In the genomic region with DNA sequence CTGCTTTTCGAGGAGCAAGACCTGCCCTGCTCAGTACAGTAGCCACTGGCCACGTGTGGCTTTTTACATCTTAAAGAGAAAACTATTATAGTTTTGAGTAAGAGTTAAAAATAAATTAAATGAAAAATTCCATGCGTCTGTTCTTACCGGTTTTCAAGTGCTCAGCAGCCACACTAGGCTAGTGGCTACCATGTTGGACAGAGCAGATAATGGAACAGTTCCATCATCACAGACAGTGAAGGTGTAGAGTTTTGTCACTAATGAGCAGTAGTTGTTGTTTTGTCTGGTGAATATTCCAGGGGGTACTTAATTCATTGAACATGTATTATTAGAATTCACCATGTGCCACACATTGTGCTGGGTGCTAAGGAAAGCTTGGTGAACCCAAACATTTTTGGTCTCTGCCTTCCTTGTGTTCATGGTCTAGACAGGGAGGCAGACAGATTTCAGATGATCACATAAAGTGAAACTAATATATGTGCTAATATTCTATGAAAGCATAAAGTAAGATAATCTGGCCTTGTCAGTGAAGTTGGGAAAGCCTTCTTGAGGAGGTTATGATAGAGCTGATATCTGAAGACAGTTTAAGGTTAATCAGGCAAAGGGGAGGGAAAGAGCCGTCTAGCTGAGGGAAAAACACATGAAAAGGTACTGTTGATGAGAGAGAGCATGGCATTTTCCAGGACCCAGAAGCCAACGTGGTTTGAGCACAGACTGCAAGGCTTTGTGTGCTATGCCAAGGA, we compare ENCODE assay signal across 8 cellular contexts. TPM values are rescaled to one million over a fixed set of nuclear protein-coding genes. Genes with fewer than 3 reads are reported as not detected.
A peak's percentile ranks its signal among the peaks of the same experiment; 100 is the strongest.
DNase-seq lines count a peak whose midpoint lies in the region; ATAC-seq and TF ChIP-seq lines count a peak whose summit lies in the region.

No MANE protein-coding gene starts in this region.

- no peaks in the 10 kb centered on the region for H3K36me3 ChIP-seq in left lung

- peak overlapping the region; percentile 91 to 96 for H3K4me3 Mint-ChIP-seq in activated T-cell treated with anti-CD3 and anti-CD28 coated beads, Interleukin-2, amount 50 U/mL, for 72 hours
- H3K4me3 Mint-ChIP-seq in activated T-helper 1 cell treated with anti-CD3 and anti-CD28 coated beads, Interleukin-12 subunit alpha, Interleukin-12 subunit beta, Interleukin-2, Interleukin-4 antibody, amounts not matched to agents 30 ng/mL and 10 ng/mL and 1 ng/mL, durations not matched to agents 14 hours and 24 hours and 36 hours = peak overlapping the region; percentile 92
- H3K4me3 Mint-ChIP-seq in type B pancreatic cell = peak overlapping the region; percentile 96

- H3K27me3 Mint-ChIP-seq in activated T-cell treated with anti-CD3 and anti-CD28 coated beads, Interleukin-2, amount 50 U/mL, for 72 hours (ENCODE audit: low read depth) = no peaks in the 10 kb centered on the region
- H3K27me3 Mint-ChIP-seq in activated T-helper 1 cell treated with anti-CD3 and anti-CD28 coated beads, Interleukin-12 subunit alpha, Interleukin-12 subunit beta, Interleukin-2, Interleukin-4 antibody, amounts not matched to agents 30 ng/mL and 10 ng/mL and 1 ng/mL, durations not matched to agents 14 hours and 24 hours and 36 hours (ENCODE audit: insufficient read depth) = no peaks in the 10 kb centered on the region
- H3K27me3 Mint-ChIP-seq in type B pancreatic cell = peaks cover 24% of the 10 kb centered on the region

- no peaks in the 10 kb centered on the region for H3K9me3 Mint-ChIP-seq in activated T-cell treated with anti-CD3 and anti-CD28 coated beads, Interleukin-2, amount 50 U/mL, for 72 hours
- no peaks in the 10 kb centered on the region for H3K9me3 Mint-ChIP-seq in activated T-helper 1 cell treated with anti-CD3 and anti-CD28 coated beads, Interleukin-12 subunit alpha, Interleukin-12 subunit beta, Interleukin-2, Interleukin-4 antibody, amounts not matched to agents 30 ng/mL and 10 ng/mL and 1 ng/mL, durations not matched to agents 14 hours and 24 hours and 36 hours
- H3K9me3 Mint-ChIP-seq in type B pancreatic cell = peaks cover 7% of the 10 kb centered on the region

- no peak for ATAC-seq in activated T-cell treated with anti-CD3 and anti-CD28 coated beads, Interleukin-2, amount 50 U/mL, for 72 hours (replicated peaks in 1 of 2)
- no peak for ATAC-seq in left lung
- no peak for ATAC-seq in foreskin keratinocyte

- intact Hi-C loops in activated T-helper 1 cell treated with anti-CD3 and anti-CD28 coated beads, Interleukin-12 subunit alpha, Interleukin-12 subunit beta, Interleukin-2, Interleukin-4 antibody, amounts not matched to agents 30 ng/mL and 10 ng/mL and 1 ng/mL, durations not matched to agents 14 hours and 24 hours and 36 hours (cut with micrococcal nuclease) = loop anchor here (1.0 to 10.0 kb wide), 6 partner anchors 173 to 1570 kb away; partner anchors contain the start of genes POLE4, SFXN5 and SMYD5
- intact Hi-C loops in left lung (cut with DNase I) = no loop called here

- peaks cover 0 to 3% of the 10 kb centered on the region in 2 donors for H3K27me3 ChIP-seq in left lung
- peaks cover 19% of the 10 kb centered on the region for H3K27me3 ChIP-seq in foreskin keratinocyte

- peak overlapping the region in 1 of 2 donors; percentile 84 for H3K27ac ChIP-seq in left lung
- no peak overlapping the region for H3K27ac ChIP-seq in foreskin keratinocyte

- peak overlapping the region; percentile 67 to 71 for H3K4me3 ChIP-seq in left lung

- DNase-seq in activated T-cell treated with anti-CD3 and anti-CD28 coated beads, Interleukin-2, amount 50 U/mL, for 72 hours = no peak
- DNase-seq in activated T-cell treated with anti-CD3 and anti-CD28 coated beads, Interleukin-2, amount 50 U/mL, for 1 hour = no peak
- DNase-seq in activated T-helper 1 cell treated with anti-CD3 and anti-CD28 coated beads, Interleukin-12 subunit alpha, Interleukin-12 subunit beta, Interleukin-2, Interleukin-4 antibody, amounts not matched to agents 30 ng/mL and 10 ng/mL and 1 ng/mL, durations not matched to agents 14 hours and 24 hours and 36 hours (ENCODE audit: low spot score) = no peak
- no peak for DNase-seq in left lung
- DNase-seq in type B pancreatic cell (ENCODE audit: extremely low spot score, unreplicated experiment) = no peak
- no peak for DNase-seq in NCI-H1048 (lab: John Stamatoyannopoulos, UW)
- no peak for DNase-seq in HPDE6-E6E7 (ENCODE audit: extremely low spot score)
- no peak for DNase-seq in foreskin keratinocyte

- H3K4me1 ChIP-seq in left lung (peaks cover 12 to 22% of the 10 kb centered on the region in 2 donors), foreskin keratinocyte (no peaks in the 10 kb centered on the region)

- no peaks in the 10 kb centered on the region for H3K9me3 ChIP-seq in left lung

- peaks cover 35% of the 10 kb centered on the region for H3K4me1 Mint-ChIP-seq in activated T-cell treated with anti-CD3 and anti-CD28 coated beads, Interleukin-2, amount 50 U/mL, for 72 hours (ENCODE audit: low read depth)
- H3K4me1 Mint-ChIP-seq in activated T-helper 1 cell treated with anti-CD3 and anti-CD28 coated beads, Interleukin-12 subunit alpha, Interleukin-12 subunit beta, Interleukin-2, Interleukin-4 antibody, amounts not matched to agents 30 ng/mL and 10 ng/mL and 1 ng/mL, durations not matched to agents 14 hours and 24 hours and 36 hours (ENCODE audit: low read depth) = peaks cover 37% of the 10 kb centered on the region
- peaks cover 23% of the 10 kb centered on the region for H3K4me1 Mint-ChIP-seq in type B pancreatic cell (ENCODE audit: unreplicated experiment)

- H3K36me3 Mint-ChIP-seq in activated T-cell treated with anti-CD3 and anti-CD28 coated beads, Interleukin-2, amount 50 U/mL, for 72 hours (ENCODE audit: insufficient read depth in 2 of 2) = no peaks in the 10 kb centered on the region
- H3K36me3 Mint-ChIP-seq in activated T-helper 1 cell treated with anti-CD3 and anti-CD28 coated beads, Interleukin-12 subunit alpha, Interleukin-12 subunit beta, Interleukin-2, Interleukin-4 antibody, amounts not matched to agents 30 ng/mL and 10 ng/mL and 1 ng/mL, durations not matched to agents 14 hours and 24 hours and 36 hours (ENCODE audit: low read depth) = peaks cover 7% of the 10 kb centered on the region
- peaks cover 12% of the 10 kb centered on the region for H3K36me3 Mint-ChIP-seq in type B pancreatic cell

- TF ChIP-seq CTCF in left lung (IDR thresholded peaks at IDR 0.05) (no peak), type B pancreatic cell (conservative IDR thresholded peaks at IDR 0.05) (no peak), foreskin keratinocyte (conservative IDR thresholded peaks at IDR 0.05) (no peak)

- no peak overlapping the region for H3K27ac Mint-ChIP-seq in activated T-cell treated with anti-CD3 and anti-CD28 coated beads, Interleukin-2, amount 50 U/mL, for 72 hours
- H3K27ac Mint-ChIP-seq in activated T-helper 1 cell treated with anti-CD3 and anti-CD28 coated beads, Interleukin-12 subunit alpha, Interleukin-12 subunit beta, Interleukin-2, Interleukin-4 antibody, amounts not matched to agents 30 ng/mL and 10 ng/mL and 1 ng/mL, durations not matched to agents 14 hours and 24 hours and 36 hours = peak overlapping the region; percentile 36
- H3K27ac Mint-ChIP-seq in type B pancreatic cell = peak overlapping the region; percentile 88

RNA-seq across cellular contexts. Expression of gene ALMS1, which starts 1.4 kb away (rescaled TPM):
- 10 to 100 TPM; 13.0 to 16.5 TPM for total RNA-seq in activated T-cell treated with anti-CD3 and anti-CD28 coated beads, Interleukin-2, amount 50 U/mL, for 72 hours
- 18.2 and 19.4 TPM in 2 replicates for total RNA-seq in activated T-helper 1 cell treated with anti-CD3 and anti-CD28 coated beads, Interleukin-12 subunit alpha, Interleukin-12 subunit beta, Interleukin-2, Interleukin-4 antibody, amounts not matched to agents 30 ng/mL and 10 ng/mL and 1 ng/mL, durations not matched to agents 14 hours and 24 hours and 36 hours
- total RNA-seq in left lung (10 to 100 TPM; 16.4 to 16.7 TPM), type B pancreatic cell (ENCODE audit: low replicate concordance) (14.6 and 30.4 TPM in 2 replicates), foreskin keratinocyte (12.0 and 15.8 TPM in 2 replicates)
- polyA plus RNA-seq in foreskin keratinocyte = 5.9 and 6.4 TPM in 2 replicates
